ENCODE assay signal across 8 cellular contexts in genomic region chr17:16439867-16440351, GRCh38. TPM values are rescaled to one million over a fixed set of nuclear protein-coding genes. Genes with fewer than 3 reads are reported as not detected.
DNase-seq lines count a peak whose midpoint lies in the region; ATAC-seq and TF ChIP-seq lines count a peak whose summit lies in the region.

No MANE protein-coding gene starts in this region.

- H3K9me3 Mint-ChIP-seq in mesothelial cell of epicardium: no peaks in the 10 kb centered on the region

- H3K27ac ChIP-seq in breast epithelium: peak overlapping the region; percentile 86 to 91

- DNase-seq in ELR (ENCODE audit: low read depth): peak; percentile 47
- DNase-seq in NOMO-1 (lab: John Stamatoyannopoulos, UW; ENCODE audit: unreplicated experiment in 2 of 2): peak; percentile 59
- no peak for DNase-seq in breast epithelium (ENCODE audit: low spot score in 2 of 2)
- DNase-seq in mesothelial cell of epicardium (ENCODE audit: low spot score in 2 of 2, unreplicated experiment in 2 of 2): no peak
- no peak for DNase-seq in COR-L47 (lab: John Stamatoyannopoulos, UW)
- DNase-seq in T1000 (lab: John Stamatoyannopoulos, UW): no peak

- peaks cover 0 to 6% of the 10 kb centered on the region in 2 donors for H3K4me1 ChIP-seq in breast epithelium

- no peak for ATAC-seq in GM21360 (IDR thresholded peaks at IDR 0.05; ENCODE audit: unreplicated experiment)
- ATAC-seq in HG03196 (IDR thresholded peaks at IDR 0.05; ENCODE audit: unreplicated experiment): no peak

- H3K36me3 Mint-ChIP-seq in mesothelial cell of epicardium: peaks cover 20% of the 10 kb centered on the region

- H3K4me1 Mint-ChIP-seq in mesothelial cell of epicardium: peaks cover 43% of the 10 kb centered on the region

- no peak for TF ChIP-seq POLR2A in breast epithelium (IDR thresholded peaks at IDR 0.05)

- TF ChIP-seq CTCF in breast epithelium (IDR thresholded peaks at IDR 0.05) (no peak), mesothelial cell of epicardium (IDR thresholded peaks at IDR 0.05; ENCODE audit: unreplicated experiment) (no peak)

- H3K9me3 ChIP-seq in breast epithelium: no peaks in the 10 kb centered on the region

- no peaks in the 10 kb centered on the region for H3K27me3 ChIP-seq in breast epithelium

- H3K36me3 ChIP-seq in breast epithelium: no peaks in the 10 kb centered on the region

- intact Hi-C loops in breast epithelium (cut with DNase I; ENCODE audit: low total_unique reads): no loop called here

- H3K4me3 ChIP-seq in breast epithelium: peak overlapping the region; percentile 87 to 92 (median 91)

- peak overlapping the region; percentile 89 for H3K27ac Mint-ChIP-seq in mesothelial cell of epicardium

- no peaks in the 10 kb centered on the region for H3K27me3 Mint-ChIP-seq in mesothelial cell of epicardium (ENCODE audit: low read depth)

- H3K4me3 Mint-ChIP-seq in mesothelial cell of epicardium: peak overlapping the region; percentile 97

RNA-seq across cellular contexts. Expression of gene TRPV2, which starts 24.5 kb away (rescaled TPM):
- total RNA-seq in breast epithelium: 10 to 100 TPM in 2 of 3 donors, 1 to 10 TPM in 1; 6.6 to 14.2 (median 11.3) TPM
- total RNA-seq in mesothelial cell of epicardium: 1.9 to 4.5 TPM (median 2.1 TPM) in 3 replicates

RNA-seq across cellular contexts. Expression of gene LRRC75A, which starts 52.1 kb away (rescaled TPM):
- total RNA-seq in breast epithelium (1 to 10 TPM; 1.5 to 3.3 (median 1.6) TPM), mesothelial cell of epicardium (4.0 to 4.5 TPM (median 4.3 TPM) in 3 replicates)

RNA-seq across cellular contexts. Expression of gene UBB, which starts 59.0 kb away (rescaled TPM):
- 100 to 1,000 TPM; 735 to 835 (median 828) TPM for total RNA-seq in breast epithelium
- 1,270 to 1,309 TPM (median 1,304 TPM) in 3 replicates for total RNA-seq in mesothelial cell of epicardium

Comparison
In these comparisons a context has a peak if more than half of its experiments do, and no peak if none do; other contexts are left out.
1. DNase-seq: peak in ELR (single experiment) and NOMO-1 (2 of 2); none in breast epithelium (0 of 2), mesothelial cell of epicardium (0 of 2), COR-L47 (single experiment) and T1000 (single experiment).